24 cellular contexts compared by ENCODE assay signal in genomic region chr11:118552341-118552740, GRCh38. TPM values are rescaled to one million over a fixed set of nuclear protein-coding genes. Genes with fewer than 3 reads are reported as not detected.
"Had no signal": no experiment of that assay in that cellular context is flagged by ENCODE, and none has a peak within 500 bp of the region (broad histone marks: within the 10 kb centered on the region; RNA-seq: fewer than 3 reads in every experiment).

No MANE protein-coding gene starts in this region.

- DNase-seq: activated CD4-positive, alpha-beta memory T cell treated with anti-CD3 and anti-CD28 coated beads for 36 hours; activated CD4-positive, alpha-beta T cell treated with anti-CD3 and anti-CD28 coated beads for 36 hours; activated CD4-positive, alpha-beta T cell treated with anti-CD3 and anti-CD28 coated beads, Interleukin-2, amount 10 ng/mL, durations not matched to agents 24 days and 14 days; activated CD4-positive, CD25-positive, alpha-beta regulatory T cell; activated CD4-positive, CD25-positive, alpha-beta regulatory T cell treated with anti-CD3 and anti-CD28 coated beads, Interleukin-2, amount 50 U/mL, for 72 hours; activated CD8-positive, alpha-beta memory T cell treated with anti-CD3 and anti-CD28 coated beads, Interleukin-2, amount 10 ng/mL, durations not matched to agents 7 days and 5 days; activated CD8-positive, alpha-beta T cell treated with anti-CD3 and anti-CD28 coated beads, Interleukin-2, amount 10 ng/mL, durations not matched to agents 7 days and 5 days; activated naive CD4-positive, alpha-beta T cell treated with anti-CD3 and anti-CD28 coated beads for 36 hours; activated naive CD8-positive, alpha-beta T cell treated with anti-CD3 and anti-CD28 coated beads, Interleukin-2, amount 10 ng/mL, durations not matched to agents 7 days and 5 days; activated T-cell treated with anti-CD3 and anti-CD28 coated beads, Interleukin-2, amount 50 U/mL, for 48 hours; amniotic stem cell; anterior cingulate cortex; brain microvascular endothelial cell; cortex of kidney; dermis blood vessel endothelial cell; effector CD4-positive, alpha-beta T cell; foreskin fibroblast; head of caudate nucleus; T-helper 2 cell had no signal

- H3K4me3 Mint-ChIP-seq: activated CD4-positive, alpha-beta memory T cell treated with anti-CD3 and anti-CD28 coated beads for 36 hours; activated CD4-positive, alpha-beta T cell treated with anti-CD3 and anti-CD28 coated beads for 36 hours; activated CD4-positive, alpha-beta T cell treated with anti-CD3 and anti-CD28 coated beads, Interleukin-2, amount 10 ng/mL, durations not matched to agents 24 days and 14 days; activated CD8-positive, alpha-beta memory T cell treated with anti-CD3 and anti-CD28 coated beads, Interleukin-2, amount 10 ng/mL, durations not matched to agents 7 days and 5 days; activated CD8-positive, alpha-beta T cell treated with anti-CD3 and anti-CD28 coated beads, Interleukin-2, amount 10 ng/mL, durations not matched to agents 7 days and 5 days; activated naive CD4-positive, alpha-beta T cell treated with anti-CD3 and anti-CD28 coated beads for 36 hours; activated naive CD4-positive, alpha-beta T cell treated with anti-CD3 and anti-CD28 coated beads, Interleukin-2, amount 50 U/mL, for 24 hours; activated naive CD8-positive, alpha-beta T cell treated with anti-CD3 and anti-CD28 coated beads, Interleukin-2, amount 10 ng/mL, durations not matched to agents 7 days and 5 days; central memory CD8-positive, alpha-beta T cell had no signal

- H3K27me3 Mint-ChIP-seq: activated CD4-positive, alpha-beta memory T cell treated with anti-CD3 and anti-CD28 coated beads for 36 hours; activated CD4-positive, alpha-beta T cell treated with anti-CD3 and anti-CD28 coated beads for 36 hours; activated CD4-positive, alpha-beta T cell treated with anti-CD3 and anti-CD28 coated beads, Interleukin-2, amount 10 ng/mL, durations not matched to agents 24 days and 14 days; activated CD8-positive, alpha-beta memory T cell treated with anti-CD3 and anti-CD28 coated beads, Interleukin-2, amount 10 ng/mL, durations not matched to agents 7 days and 5 days; activated naive CD4-positive, alpha-beta T cell treated with anti-CD3 and anti-CD28 coated beads, Interleukin-2, amount 50 U/mL, for 24 hours; activated naive CD8-positive, alpha-beta T cell treated with anti-CD3 and anti-CD28 coated beads, Interleukin-2, amount 10 ng/mL, durations not matched to agents 7 days and 5 days; central memory CD8-positive, alpha-beta T cell had no signal

- ATAC-seq: activated CD4-positive, alpha-beta T cell treated with anti-CD3 and anti-CD28 coated beads for 36 hours; activated CD8-positive, alpha-beta memory T cell treated with anti-CD3 and anti-CD28 coated beads, Interleukin-2, amount 10 ng/mL, durations not matched to agents 7 days and 5 days; activated CD8-positive, alpha-beta T cell treated with anti-CD3 and anti-CD28 coated beads, Interleukin-2, amount 10 ng/mL, durations not matched to agents 7 days and 5 days had no signal

- H3K27me3 ChIP-seq: brain microvascular endothelial cell had no signal

- H3K4me1 Mint-ChIP-seq: activated CD4-positive, alpha-beta T cell treated with anti-CD3 and anti-CD28 coated beads for 36 hours; activated CD4-positive, alpha-beta T cell treated with anti-CD3 and anti-CD28 coated beads, Interleukin-2, amount 10 ng/mL, durations not matched to agents 24 days and 14 days; activated CD8-positive, alpha-beta memory T cell treated with anti-CD3 and anti-CD28 coated beads, Interleukin-2, amount 10 ng/mL, durations not matched to agents 7 days and 5 days; activated naive CD4-positive, alpha-beta T cell treated with anti-CD3 and anti-CD28 coated beads, Interleukin-2, amount 50 U/mL, for 24 hours; activated naive CD8-positive, alpha-beta T cell treated with anti-CD3 and anti-CD28 coated beads, Interleukin-2, amount 10 ng/mL, durations not matched to agents 7 days and 5 days; central memory CD8-positive, alpha-beta T cell had no signal

- H3K27ac ChIP-seq: brain microvascular endothelial cell, epithelial cell of prostate had no signal

- H3K27ac Mint-ChIP-seq: activated CD4-positive, alpha-beta memory T cell treated with anti-CD3 and anti-CD28 coated beads for 36 hours; activated CD4-positive, alpha-beta T cell treated with anti-CD3 and anti-CD28 coated beads for 36 hours; activated CD4-positive, alpha-beta T cell treated with anti-CD3 and anti-CD28 coated beads, Interleukin-2, amount 10 ng/mL, durations not matched to agents 24 days and 14 days; activated CD8-positive, alpha-beta memory T cell treated with anti-CD3 and anti-CD28 coated beads, Interleukin-2, amount 10 ng/mL, durations not matched to agents 7 days and 5 days; activated CD8-positive, alpha-beta T cell treated with anti-CD3 and anti-CD28 coated beads, Interleukin-2, amount 10 ng/mL, durations not matched to agents 7 days and 5 days; activated naive CD4-positive, alpha-beta T cell treated with anti-CD3 and anti-CD28 coated beads for 36 hours; activated naive CD4-positive, alpha-beta T cell treated with anti-CD3 and anti-CD28 coated beads, Interleukin-2, amount 50 U/mL, for 24 hours; activated naive CD8-positive, alpha-beta T cell treated with anti-CD3 and anti-CD28 coated beads, Interleukin-2, amount 10 ng/mL, durations not matched to agents 7 days and 5 days had no signal

- H3K9me3 Mint-ChIP-seq: activated CD4-positive, alpha-beta memory T cell treated with anti-CD3 and anti-CD28 coated beads for 36 hours; activated CD4-positive, alpha-beta T cell treated with anti-CD3 and anti-CD28 coated beads, Interleukin-2, amount 10 ng/mL, durations not matched to agents 24 days and 14 days; activated naive CD4-positive, alpha-beta T cell treated with anti-CD3 and anti-CD28 coated beads for 36 hours; activated naive CD4-positive, alpha-beta T cell treated with anti-CD3 and anti-CD28 coated beads, Interleukin-2, amount 50 U/mL, for 24 hours; activated naive CD8-positive, alpha-beta T cell treated with anti-CD3 and anti-CD28 coated beads, Interleukin-2, amount 10 ng/mL, durations not matched to agents 7 days and 5 days; central memory CD8-positive, alpha-beta T cell had no signal

RNA-seq across cellular contexts. Expression of gene TTC36, which starts 25.1 kb away (rescaled TPM):
- total RNA-seq: activated CD4-positive, alpha-beta memory T cell treated with anti-CD3 and anti-CD28 coated beads for 36 hours; activated naive CD4-positive, alpha-beta T cell treated with anti-CD3 and anti-CD28 coated beads for 36 hours; bronchial epithelial cell had no signal
- polyA plus RNA-seq: endothelial cell of umbilical vein had no signal
